22 cellular contexts compared by ENCODE assay signal in genomic region chr2:125512313-125512712, GRCh38.
DNase-seq lines count a peak whose midpoint lies in the region; ATAC-seq, FAIRE-seq and TF ChIP-seq lines count a peak whose summit lies in the region.
"Had no signal": no experiment of that assay in that cellular context is flagged by ENCODE, and none has a peak within 500 bp of the region (broad histone marks: within the 10 kb centered on the region; RNA-seq: fewer than 3 reads in every experiment).

No MANE protein-coding gene starts in this region.

- FAIRE-seq in RCC 7860 (lab: Jason Lieb, UNC) = peak; percentile 20
- FAIRE-seq in colon (lab: Jason Lieb, UNC) = peak; percentile 21
- FAIRE-seq: A204.1, GM12878, GM12892, GM18507 had no signal

- H3K4me1 ChIP-seq in gastroesophageal sphincter = no peaks in the 10 kb centered on the region
- H3K4me1 ChIP-seq: BE2C, BLaER1 had no signal

- WGBS in gastroesophageal sphincter (ENCODE audit: low coverage in 1 of 2), 2 donors = 87 to 100% methylated on average over 1 of the region's 1 CpG

- peaks cover 0 to 15% (median 0%) of the 10 kb centered on the region in 3 donors for H3K9me3 ChIP-seq in gastroesophageal sphincter
- H3K9me3 ChIP-seq: BE2C, BLaER1 had no signal

- DNase-seq in RCC 7860 (ENCODE audit: low spot score) (no peak), NCI-H187 (lab: John Stamatoyannopoulos, UW) (no peak)
- DNase-seq: 8988T; ACHN; BE2C; C1 segment of cervical spinal cord; CD4-positive, alpha-beta memory T cell; CD4-positive, CD25-positive, alpha-beta regulatory T cell; CD8-positive, alpha-beta memory T cell; COR-L47; DMS 273 treated with DMSO at 0.1 percent for 48 hours; DMS153; DMS79 treated with DMSO at 0.1 percent for 48 hours; GDM1 had no signal

- no peaks in the 10 kb centered on the region for H3K36me3 ChIP-seq in gastroesophageal sphincter
- H3K36me3 ChIP-seq: BE2C, BLaER1 had no signal

- H3K27ac ChIP-seq in gastroesophageal sphincter = no peak overlapping the region
- H3K27ac ChIP-seq: BLaER1 had no signal

- no peaks in the 10 kb centered on the region for H3K27me3 ChIP-seq in gastroesophageal sphincter
- H3K27me3 ChIP-seq: BE2C, BLaER1 had no signal

- no peak for TF ChIP-seq CTCF in gastroesophageal sphincter (IDR thresholded peaks at IDR 0.05)

- TF ChIP-seq POLR2A in gastroesophageal sphincter (IDR thresholded peaks at IDR 0.05) = no peak

- H3K4me3 ChIP-seq in gastroesophageal sphincter = no peak overlapping the region
- H3K4me3 ChIP-seq: BLaER1, GM12878 had no signal

- no peak for TF ChIP-seq EP300 in gastroesophageal sphincter (IDR thresholded peaks at IDR 0.05)

- ATAC-seq in GM19467 (IDR thresholded peaks at IDR 0.05; ENCODE audit: unreplicated experiment) (no peak), gastroesophageal sphincter (no peak)
- ATAC-seq: GM12878 had no signal
